Comparison of ENCODE assay signal across 10 cellular contexts in the genomic region with DNA sequence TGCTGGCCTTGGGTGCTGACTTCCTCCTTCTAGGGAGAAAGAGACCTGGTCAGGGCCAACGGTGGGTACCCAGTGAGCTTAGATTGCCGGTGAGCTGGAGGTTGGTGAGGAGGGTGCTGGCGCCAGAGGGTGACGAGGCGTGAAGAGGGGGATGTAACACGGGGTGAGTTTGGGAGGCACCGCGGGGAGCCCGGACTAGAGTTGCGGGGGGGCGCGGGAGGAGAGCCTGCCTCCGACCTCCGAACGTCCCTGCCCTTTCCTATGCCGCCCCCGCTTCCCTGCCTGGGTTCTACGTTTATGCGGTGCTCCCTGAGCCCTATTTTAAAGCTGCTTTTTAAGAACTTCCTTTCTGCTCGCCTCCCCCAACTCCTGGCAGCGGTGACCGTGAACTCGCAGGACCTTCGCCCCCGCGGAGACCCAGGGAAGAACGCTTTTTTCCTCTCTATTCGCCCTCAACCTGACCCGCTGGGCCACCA. TPM values are rescaled to one million over a fixed set of nuclear protein-coding genes. Genes with fewer than 3 reads are reported as not detected.
DNase-seq lines count a peak whose midpoint lies in the region; ATAC-seq and TF ChIP-seq lines count a peak whose summit lies in the region.
"Had no signal": no experiment of that assay in that cellular context is flagged by ENCODE, and none has a peak within 500 bp of the region (broad histone marks: within the 10 kb centered on the region; RNA-seq: fewer than 3 reads in every experiment).

No MANE protein-coding gene starts in this region.

- H3K4me3 Mint-ChIP-seq in activated CD8-positive, alpha-beta T cell treated with anti-CD3 and anti-CD28 coated beads, Interleukin-2, amount 10 ng/mL, durations not matched to agents 7 days and 5 days = peak overlapping the region; percentile 44
- H3K4me3 Mint-ChIP-seq in type B pancreatic cell = peak overlapping the region; percentile 65

- intact Hi-C loops in cardiac septum (cut with DNase I) = no loop called here
- intact Hi-C loops in Right ventricle myocardium superior (cut with DNase I) = no loop called here

- H3K4me3 ChIP-seq in iPS-20b (ENCODE audit: low read length) = peak overlapping the region; percentile 40; the same call in 1 of the 2 replicates

- no peaks in the 10 kb centered on the region for H3K9me3 Mint-ChIP-seq in activated CD8-positive, alpha-beta T cell treated with anti-CD3 and anti-CD28 coated beads, Interleukin-2, amount 10 ng/mL, durations not matched to agents 7 days and 5 days (ENCODE audit: insufficient read depth)
- no peaks in the 10 kb centered on the region for H3K9me3 Mint-ChIP-seq in type B pancreatic cell

- H3K4me1 ChIP-seq in iPS-20b (ENCODE audit: insufficient read depth, low read length) = peaks cover 9% of the 10 kb centered on the region; the same call in 1 of the 2 replicates

- H3K27me3 ChIP-seq in iPS-20b (ENCODE audit: insufficient read depth, low read length) = peaks cover 38% of the 10 kb centered on the region

- no peak overlapping the region for H3K27ac Mint-ChIP-seq in activated CD8-positive, alpha-beta T cell treated with anti-CD3 and anti-CD28 coated beads, Interleukin-2, amount 10 ng/mL, durations not matched to agents 7 days and 5 days
- H3K27ac Mint-ChIP-seq in type B pancreatic cell = no peak overlapping the region

- ATAC-seq in Right ventricle myocardium superior (ENCODE audit: poor library complexity) (no peak), GM21529 (IDR thresholded peaks at IDR 0.05; ENCODE audit: unreplicated experiment) (no peak), HG02610 (IDR thresholded peaks at IDR 0.05; ENCODE audit: unreplicated experiment) (no peak), GM21515 (IDR thresholded peaks at IDR 0.05; ENCODE audit: unreplicated experiment) (no peak)
- no peak for ATAC-seq in activated CD8-positive, alpha-beta T cell treated with anti-CD3 and anti-CD28 coated beads, Interleukin-2, amount 10 ng/mL, durations not matched to agents 7 days and 5 days

- CTCF ChIA-PET in activated CD8-positive, alpha-beta T cell treated with anti-CD3 and anti-CD28 coated beads, Interleukin-2, amount 10 ng/mL, durations not matched to agents 7 days and 5 days (lab: Charles Lee) = interaction anchor here (0.8 to 2.7 kb wide), 10 partner anchors 9 to 295 kb away, joined by 3 to 19 read pairs (median 5); no protein-coding TSS in a partner anchor

- no peak overlapping the region for H3K27ac ChIP-seq in iPS-20b (ENCODE audit: low read length)

- DNase-seq in cardiac septum (ENCODE audit: low spot score) = peak; percentile 77
- no peak for DNase-seq in Right ventricle myocardium superior
- DNase-seq in activated CD8-positive, alpha-beta T cell treated with anti-CD3 and anti-CD28 coated beads, Interleukin-2, amount 10 ng/mL, durations not matched to agents 7 days and 5 days = no peak
- DNase-seq in type B pancreatic cell (ENCODE audit: extremely low spot score, unreplicated experiment) = peak; percentile 62
- DNase-seq: C1 segment of cervical spinal cord had no signal

- H3K36me3 Mint-ChIP-seq in activated CD8-positive, alpha-beta T cell treated with anti-CD3 and anti-CD28 coated beads, Interleukin-2, amount 10 ng/mL, durations not matched to agents 7 days and 5 days (ENCODE audit: low read depth) = peaks cover 4% of the 10 kb centered on the region
- no peaks in the 10 kb centered on the region for H3K36me3 Mint-ChIP-seq in type B pancreatic cell

- no peak overlapping the region for H3K9ac ChIP-seq in iPS-20b (ENCODE audit: low read depth, low read length)

- POLR2A ChIA-PET in activated CD8-positive, alpha-beta T cell treated with anti-CD3 and anti-CD28 coated beads, Interleukin-2, amount 10 ng/mL, durations not matched to agents 7 days and 5 days (lab: Charles Lee) = interaction anchor here (0.8 to 1.3 kb wide), 2 partner anchors 9 to 58 kb away, joined by 3 to 4 read pairs; no protein-coding TSS in a partner anchor

- peaks cover 53% of the 10 kb centered on the region for H3K4me1 Mint-ChIP-seq in activated CD8-positive, alpha-beta T cell treated with anti-CD3 and anti-CD28 coated beads, Interleukin-2, amount 10 ng/mL, durations not matched to agents 7 days and 5 days (ENCODE audit: low read depth)
- H3K4me1 Mint-ChIP-seq in type B pancreatic cell (ENCODE audit: unreplicated experiment) = peaks cover 17% of the 10 kb centered on the region

- TF ChIP-seq CTCF in type B pancreatic cell (conservative IDR thresholded peaks at IDR 0.05) = no peak

- H3K9me3 ChIP-seq in iPS-20b (ENCODE audit: insufficient read depth, low read depth, low read length) = no peaks in the 10 kb centered on the region

- H3K36me3 ChIP-seq in iPS-20b (ENCODE audit: insufficient read depth, low read depth, low read length) = no peaks in the 10 kb centered on the region

- H3K27me3 Mint-ChIP-seq in activated CD8-positive, alpha-beta T cell treated with anti-CD3 and anti-CD28 coated beads, Interleukin-2, amount 10 ng/mL, durations not matched to agents 7 days and 5 days (ENCODE audit: low read depth) = peaks cover 54% of the 10 kb centered on the region
- peaks cover 73% of the 10 kb centered on the region for H3K27me3 Mint-ChIP-seq in type B pancreatic cell

RNA-seq across cellular contexts. Expression of a gene that starts 18.6 kb away (rescaled TPM):
- not detected for total RNA-seq in cardiac septum
- total RNA-seq in Right ventricle myocardium superior = not detected
- not detected for total RNA-seq in activated CD8-positive, alpha-beta T cell treated with anti-CD3 and anti-CD28 coated beads, Interleukin-2, amount 10 ng/mL, durations not matched to agents 7 days and 5 days
- not detected in 2 replicates for total RNA-seq in type B pancreatic cell (ENCODE audit: low replicate concordance)
- total RNA-seq: T-helper 1 cell treated with Interleukin-12 subunit alpha and Interleukin-12 subunit beta and Interleukin-4 antibody, amounts not matched to agents 30 ng/mL and 1 ng/mL, for 36 hours had no signal

RNA-seq across cellular contexts. Expression of a gene that starts 31.7 kb away (rescaled TPM):
- not detected for total RNA-seq in cardiac septum
- not detected for total RNA-seq in Right ventricle myocardium superior
- not detected for total RNA-seq in activated CD8-positive, alpha-beta T cell treated with anti-CD3 and anti-CD28 coated beads, Interleukin-2, amount 10 ng/mL, durations not matched to agents 7 days and 5 days
- not detected in 2 replicates for total RNA-seq in type B pancreatic cell (ENCODE audit: low replicate concordance)
- total RNA-seq: T-helper 1 cell treated with Interleukin-12 subunit alpha and Interleukin-12 subunit beta and Interleukin-4 antibody, amounts not matched to agents 30 ng/mL and 1 ng/mL, for 36 hours had no signal

RNA-seq across cellular contexts. Expression of a gene that starts 35.1 kb away (rescaled TPM):
- total RNA-seq in cardiac septum (not detected), Right ventricle myocardium superior (not detected), type B pancreatic cell (ENCODE audit: low replicate concordance) (not detected in 2 replicates)
- total RNA-seq in activated CD8-positive, alpha-beta T cell treated with anti-CD3 and anti-CD28 coated beads, Interleukin-2, amount 10 ng/mL, durations not matched to agents 7 days and 5 days = not detected
- total RNA-seq: T-helper 1 cell treated with Interleukin-12 subunit alpha and Interleukin-12 subunit beta and Interleukin-4 antibody, amounts not matched to agents 30 ng/mL and 1 ng/mL, for 36 hours had no signal

Comparison
In these comparisons a context has a peak if more than half of its experiments do, and no peak if none do; other contexts are left out.
1. DNase-seq: peak in cardiac septum (single experiment) and type B pancreatic cell (single experiment); none in Right ventricle myocardium superior (single experiment) and activated CD8-positive, alpha-beta T cell treated with anti-CD3 and anti-CD28 coated beads, Interleukin-2, amount 10 ng/mL, durations not matched to agents 7 days and 5 days (single experiment).